Comparison of ENCODE assay signal across 2 cellular contexts in the genomic region with DNA sequence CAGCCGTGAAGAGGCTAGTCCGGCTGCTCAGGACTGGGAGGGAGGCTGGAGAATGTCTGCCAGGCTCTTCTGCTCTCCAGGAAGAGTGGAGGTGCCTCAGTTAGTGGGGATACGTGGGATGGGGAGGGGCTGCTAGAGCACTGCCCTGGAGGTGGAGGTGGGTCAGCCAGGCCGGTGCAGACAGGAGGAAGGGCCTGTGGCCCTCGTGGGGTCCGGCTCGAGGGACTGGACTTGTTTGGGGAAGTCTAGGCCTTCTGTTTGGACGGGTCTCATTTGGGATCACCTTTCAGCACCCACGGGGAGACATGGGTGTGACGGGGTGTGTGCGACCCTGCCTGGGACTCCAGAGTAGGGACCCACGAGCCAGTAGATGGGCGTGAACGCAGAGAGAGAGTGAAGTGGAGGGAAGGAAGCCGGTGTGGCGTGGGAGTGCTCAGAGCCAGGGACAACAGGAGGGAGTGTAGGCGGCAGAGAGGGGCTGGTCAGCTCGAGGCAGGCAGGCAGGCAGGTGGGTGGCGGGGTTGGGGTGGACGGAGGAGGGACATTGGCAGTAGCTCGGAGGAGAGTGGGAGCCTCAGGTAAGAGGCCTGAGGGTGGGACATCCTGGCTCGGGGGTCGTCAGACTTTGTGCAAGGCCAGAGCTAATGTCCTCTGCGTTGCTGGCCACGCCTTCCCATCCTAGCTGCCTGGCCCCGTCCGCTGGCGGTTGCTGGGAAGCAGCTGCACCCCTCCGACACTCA.
TF ChIP-seq lines count a peak whose summit lies in the region.

No MANE protein-coding gene starts in this region.

TF ChIP-seq in GM23338, 12 proteins besides CTCF, POLR2A, EP300 and RAD21 (continues in another document):
- TF ChIP-seq, protein P1, sequence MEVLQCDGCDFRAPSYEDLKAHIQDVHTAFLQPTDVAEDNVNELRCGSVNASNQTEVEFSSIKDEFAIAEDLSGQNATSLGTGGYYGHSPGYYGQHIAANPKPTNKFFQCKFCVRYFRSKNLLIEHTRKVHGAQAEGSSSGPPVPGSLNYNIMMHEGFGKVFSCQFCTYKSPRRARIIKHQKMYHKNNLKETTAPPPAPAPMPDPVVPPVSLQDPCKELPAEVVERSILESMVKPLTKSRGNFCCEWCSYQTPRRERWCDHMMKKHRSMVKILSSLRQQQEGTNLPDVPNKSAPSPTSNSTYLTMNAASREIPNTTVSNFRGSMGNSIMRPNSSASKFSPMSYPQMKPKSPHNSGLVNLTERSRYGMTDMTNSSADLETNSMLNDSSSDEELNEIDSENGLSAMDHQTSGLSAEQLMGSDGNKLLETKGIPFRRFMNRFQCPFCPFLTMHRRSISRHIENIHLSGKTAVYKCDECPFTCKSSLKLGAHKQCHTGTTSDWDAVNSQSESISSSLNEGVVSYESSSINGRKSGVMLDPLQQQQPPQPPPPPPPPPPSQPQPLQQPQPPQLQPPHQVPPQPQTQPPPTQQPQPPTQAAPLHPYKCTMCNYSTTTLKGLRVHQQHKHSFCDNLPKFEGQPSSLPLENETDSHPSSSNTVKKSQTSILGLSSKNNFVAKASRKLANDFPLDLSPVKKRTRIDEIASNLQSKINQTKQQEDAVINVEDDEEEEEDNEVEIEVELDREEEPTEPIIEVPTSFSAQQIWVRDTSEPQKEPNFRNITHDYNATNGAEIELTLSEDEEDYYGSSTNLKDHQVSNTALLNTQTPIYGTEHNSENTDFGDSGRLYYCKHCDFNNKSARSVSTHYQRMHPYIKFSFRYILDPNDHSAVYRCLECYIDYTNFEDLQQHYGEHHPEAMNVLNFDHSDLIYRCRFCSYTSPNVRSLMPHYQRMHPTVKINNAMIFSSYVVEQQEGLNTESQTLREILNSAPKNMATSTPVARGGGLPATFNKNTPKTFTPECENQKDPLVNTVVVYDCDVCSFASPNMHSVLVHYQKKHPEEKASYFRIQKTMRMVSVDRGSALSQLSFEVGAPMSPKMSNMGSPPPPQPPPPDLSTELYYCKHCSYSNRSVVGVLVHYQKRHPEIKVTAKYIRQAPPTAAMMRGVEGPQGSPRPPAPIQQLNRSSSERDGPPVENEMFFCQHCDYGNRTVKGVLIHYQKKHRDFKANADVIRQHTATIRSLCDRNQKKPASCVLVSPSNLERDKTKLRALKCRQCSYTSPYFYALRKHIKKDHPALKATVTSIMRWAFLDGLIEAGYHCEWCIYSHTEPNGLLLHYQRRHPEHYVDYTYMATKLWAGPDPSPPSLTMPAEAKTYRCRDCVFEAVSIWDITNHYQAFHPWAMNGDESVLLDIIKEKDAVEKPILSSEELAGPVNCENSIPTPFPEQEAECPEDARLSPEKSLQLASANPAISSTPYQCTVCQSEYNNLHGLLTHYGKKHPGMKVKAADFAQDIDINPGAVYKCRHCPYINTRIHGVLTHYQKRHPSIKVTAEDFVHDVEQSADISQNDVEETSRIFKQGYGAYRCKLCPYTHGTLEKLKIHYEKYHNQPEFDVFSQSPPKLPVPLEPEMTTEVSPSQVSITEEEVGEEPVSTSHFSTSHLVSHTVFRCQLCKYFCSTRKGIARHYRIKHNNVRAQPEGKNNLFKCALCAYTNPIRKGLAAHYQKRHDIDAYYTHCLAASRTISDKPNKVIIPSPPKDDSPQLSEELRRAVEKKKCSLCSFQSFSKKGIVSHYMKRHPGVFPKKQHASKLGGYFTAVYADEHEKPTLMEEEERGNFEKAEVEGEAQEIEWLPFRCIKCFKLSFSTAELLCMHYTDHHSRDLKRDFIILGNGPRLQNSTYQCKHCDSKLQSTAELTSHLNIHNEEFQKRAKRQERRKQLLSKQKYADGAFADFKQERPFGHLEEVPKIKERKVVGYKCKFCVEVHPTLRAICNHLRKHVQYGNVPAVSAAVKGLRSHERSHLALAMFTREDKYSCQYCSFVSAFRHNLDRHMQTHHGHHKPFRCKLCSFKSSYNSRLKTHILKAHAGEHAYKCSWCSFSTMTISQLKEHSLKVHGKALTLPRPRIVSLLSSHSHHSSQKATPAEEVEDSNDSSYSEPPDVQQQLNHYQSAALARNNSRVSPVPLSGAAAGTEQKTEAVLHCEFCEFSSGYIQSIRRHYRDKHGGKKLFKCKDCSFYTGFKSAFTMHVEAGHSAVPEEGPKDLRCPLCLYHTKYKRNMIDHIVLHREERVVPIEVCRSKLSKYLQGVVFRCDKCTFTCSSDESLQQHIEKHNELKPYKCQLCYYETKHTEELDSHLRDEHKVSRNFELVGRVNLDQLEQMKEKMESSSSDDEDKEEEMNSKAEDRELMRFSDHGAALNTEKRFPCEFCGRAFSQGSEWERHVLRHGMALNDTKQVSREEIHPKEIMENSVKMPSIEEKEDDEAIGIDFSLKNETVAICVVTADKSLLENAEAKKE (CRISPR knock-in tag; IDR thresholded peaks at IDR 0.05): no peak
- no peak for TF ChIP-seq ZNF114 (CRISPR knock-in tag; IDR thresholded peaks at IDR 0.05)
- no peak for TF ChIP-seq POLR2AphosphoS5 (IDR thresholded peaks at IDR 0.05; ENCODE audit: low read depth)
- no peak for TF ChIP-seq EZH2phosphoT487 (IDR thresholded peaks at IDR 0.05; ENCODE audit: unreplicated experiment)
- no peak for TF ChIP-seq STAT1 (IDR thresholded peaks at IDR 0.05; ENCODE audit: unreplicated experiment)
- TF ChIP-seq JUNB (IDR thresholded peaks at IDR 0.05; ENCODE audit: unreplicated experiment): no peak
- TF ChIP-seq ZNF331 (CRISPR knock-in tag; IDR thresholded peaks at IDR 0.05; ENCODE audit: low read depth): no peak
- TF ChIP-seq, protein P2, sequence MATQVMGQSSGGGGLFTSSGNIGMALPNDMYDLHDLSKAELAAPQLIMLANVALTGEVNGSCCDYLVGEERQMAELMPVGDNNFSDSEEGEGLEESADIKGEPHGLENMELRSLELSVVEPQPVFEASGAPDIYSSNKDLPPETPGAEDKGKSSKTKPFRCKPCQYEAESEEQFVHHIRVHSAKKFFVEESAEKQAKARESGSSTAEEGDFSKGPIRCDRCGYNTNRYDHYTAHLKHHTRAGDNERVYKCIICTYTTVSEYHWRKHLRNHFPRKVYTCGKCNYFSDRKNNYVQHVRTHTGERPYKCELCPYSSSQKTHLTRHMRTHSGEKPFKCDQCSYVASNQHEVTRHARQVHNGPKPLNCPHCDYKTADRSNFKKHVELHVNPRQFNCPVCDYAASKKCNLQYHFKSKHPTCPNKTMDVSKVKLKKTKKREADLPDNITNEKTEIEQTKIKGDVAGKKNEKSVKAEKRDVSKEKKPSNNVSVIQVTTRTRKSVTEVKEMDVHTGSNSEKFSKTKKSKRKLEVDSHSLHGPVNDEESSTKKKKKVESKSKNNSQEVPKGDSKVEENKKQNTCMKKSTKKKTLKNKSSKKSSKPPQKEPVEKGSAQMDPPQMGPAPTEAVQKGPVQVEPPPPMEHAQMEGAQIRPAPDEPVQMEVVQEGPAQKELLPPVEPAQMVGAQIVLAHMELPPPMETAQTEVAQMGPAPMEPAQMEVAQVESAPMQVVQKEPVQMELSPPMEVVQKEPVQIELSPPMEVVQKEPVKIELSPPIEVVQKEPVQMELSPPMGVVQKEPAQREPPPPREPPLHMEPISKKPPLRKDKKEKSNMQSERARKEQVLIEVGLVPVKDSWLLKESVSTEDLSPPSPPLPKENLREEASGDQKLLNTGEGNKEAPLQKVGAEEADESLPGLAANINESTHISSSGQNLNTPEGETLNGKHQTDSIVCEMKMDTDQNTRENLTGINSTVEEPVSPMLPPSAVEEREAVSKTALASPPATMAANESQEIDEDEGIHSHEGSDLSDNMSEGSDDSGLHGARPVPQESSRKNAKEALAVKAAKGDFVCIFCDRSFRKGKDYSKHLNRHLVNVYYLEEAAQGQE (IDR thresholded peaks at IDR 0.05; ENCODE audit: unreplicated experiment): no peak
- TF ChIP-seq NANOG (IDR thresholded peaks at IDR 0.05; ENCODE audit: borderline replicate concordance): no peak

TF ChIP-seq in SK-N-SH treated with all-trans-retinoic acid at 6 μM for 48 hours, 23 proteins besides CTCF, POLR2A, EP300 and RAD21:
- TF ChIP-seq ARNTL (CRISPR knock-in tag; IDR thresholded peaks at IDR 0.05; ENCODE audit: borderline replicate concordance, low read depth) (no peak), ZNF565 (CRISPR knock-in tag; conservative IDR thresholded peaks at IDR 0.05; ENCODE audit: low read depth) (no peak), GLIS3 (CRISPR knock-in tag; IDR thresholded peaks at IDR 0.05) (no peak), ISL1 (CRISPR knock-in tag; IDR thresholded peaks at IDR 0.05) (no peak), OSR1 (CRISPR knock-in tag; IDR thresholded peaks at IDR 0.05) (no peak), PPARA (CRISPR knock-in tag; IDR thresholded peaks at IDR 0.05; ENCODE audit: borderline replicate concordance) (no peak), ZNF8 (CRISPR knock-in tag; IDR thresholded peaks at IDR 0.05) (no peak)
- TF ChIP-seq, protein P3, sequence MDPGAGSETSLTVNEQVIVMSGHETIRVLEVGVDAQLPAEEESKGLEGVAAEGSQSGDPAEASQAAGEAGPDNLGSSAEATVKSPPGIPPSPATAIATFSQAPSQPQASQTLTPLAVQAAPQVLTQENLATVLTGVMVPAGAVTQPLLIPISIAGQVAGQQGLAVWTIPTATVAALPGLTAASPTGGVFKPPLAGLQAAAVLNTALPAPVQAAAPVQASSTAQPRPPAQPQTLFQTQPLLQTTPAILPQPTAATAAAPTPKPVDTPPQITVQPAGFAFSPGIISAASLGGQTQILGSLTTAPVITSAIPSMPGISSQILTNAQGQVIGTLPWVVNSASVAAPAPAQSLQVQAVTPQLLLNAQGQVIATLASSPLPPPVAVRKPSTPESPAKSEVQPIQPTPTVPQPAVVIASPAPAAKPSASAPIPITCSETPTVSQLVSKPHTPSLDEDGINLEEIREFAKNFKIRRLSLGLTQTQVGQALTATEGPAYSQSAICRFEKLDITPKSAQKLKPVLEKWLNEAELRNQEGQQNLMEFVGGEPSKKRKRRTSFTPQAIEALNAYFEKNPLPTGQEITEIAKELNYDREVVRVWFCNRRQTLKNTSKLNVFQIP (CRISPR knock-in tag; IDR thresholded peaks at IDR 0.05; ENCODE audit: borderline replicate concordance, low read depth): no peak
- TF ChIP-seq, protein P4, sequence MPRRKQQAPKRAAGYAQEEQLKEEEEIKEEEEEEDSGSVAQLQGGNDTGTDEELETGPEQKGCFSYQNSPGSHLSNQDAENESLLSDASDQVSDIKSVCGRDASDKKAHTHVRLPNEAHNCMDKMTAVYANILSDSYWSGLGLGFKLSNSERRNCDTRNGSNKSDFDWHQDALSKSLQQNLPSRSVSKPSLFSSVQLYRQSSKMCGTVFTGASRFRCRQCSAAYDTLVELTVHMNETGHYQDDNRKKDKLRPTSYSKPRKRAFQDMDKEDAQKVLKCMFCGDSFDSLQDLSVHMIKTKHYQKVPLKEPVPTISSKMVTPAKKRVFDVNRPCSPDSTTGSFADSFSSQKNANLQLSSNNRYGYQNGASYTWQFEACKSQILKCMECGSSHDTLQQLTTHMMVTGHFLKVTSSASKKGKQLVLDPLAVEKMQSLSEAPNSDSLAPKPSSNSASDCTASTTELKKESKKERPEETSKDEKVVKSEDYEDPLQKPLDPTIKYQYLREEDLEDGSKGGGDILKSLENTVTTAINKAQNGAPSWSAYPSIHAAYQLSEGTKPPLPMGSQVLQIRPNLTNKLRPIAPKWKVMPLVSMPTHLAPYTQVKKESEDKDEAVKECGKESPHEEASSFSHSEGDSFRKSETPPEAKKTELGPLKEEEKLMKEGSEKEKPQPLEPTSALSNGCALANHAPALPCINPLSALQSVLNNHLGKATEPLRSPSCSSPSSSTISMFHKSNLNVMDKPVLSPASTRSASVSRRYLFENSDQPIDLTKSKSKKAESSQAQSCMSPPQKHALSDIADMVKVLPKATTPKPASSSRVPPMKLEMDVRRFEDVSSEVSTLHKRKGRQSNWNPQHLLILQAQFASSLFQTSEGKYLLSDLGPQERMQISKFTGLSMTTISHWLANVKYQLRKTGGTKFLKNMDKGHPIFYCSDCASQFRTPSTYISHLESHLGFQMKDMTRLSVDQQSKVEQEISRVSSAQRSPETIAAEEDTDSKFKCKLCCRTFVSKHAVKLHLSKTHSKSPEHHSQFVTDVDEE (CRISPR knock-in tag; IDR thresholded peaks at IDR 0.05): no peak
- TF ChIP-seq, protein P5, sequence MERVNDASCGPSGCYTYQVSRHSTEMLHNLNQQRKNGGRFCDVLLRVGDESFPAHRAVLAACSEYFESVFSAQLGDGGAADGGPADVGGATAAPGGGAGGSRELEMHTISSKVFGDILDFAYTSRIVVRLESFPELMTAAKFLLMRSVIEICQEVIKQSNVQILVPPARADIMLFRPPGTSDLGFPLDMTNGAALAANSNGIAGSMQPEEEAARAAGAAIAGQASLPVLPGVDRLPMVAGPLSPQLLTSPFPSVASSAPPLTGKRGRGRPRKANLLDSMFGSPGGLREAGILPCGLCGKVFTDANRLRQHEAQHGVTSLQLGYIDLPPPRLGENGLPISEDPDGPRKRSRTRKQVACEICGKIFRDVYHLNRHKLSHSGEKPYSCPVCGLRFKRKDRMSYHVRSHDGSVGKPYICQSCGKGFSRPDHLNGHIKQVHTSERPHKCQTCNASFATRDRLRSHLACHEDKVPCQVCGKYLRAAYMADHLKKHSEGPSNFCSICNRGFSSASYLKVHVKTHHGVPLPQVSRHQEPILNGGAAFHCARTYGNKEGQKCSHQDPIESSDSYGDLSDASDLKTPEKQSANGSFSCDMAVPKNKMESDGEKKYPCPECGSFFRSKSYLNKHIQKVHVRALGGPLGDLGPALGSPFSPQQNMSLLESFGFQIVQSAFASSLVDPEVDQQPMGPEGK (CRISPR knock-in tag; IDR thresholded peaks at IDR 0.05; ENCODE audit: borderline replicate concordance): no peak
